ENCODE assay signal across 26 cellular contexts in genomic region chr6:156579564-156579963, GRCh38.
"Had no signal": no experiment of that assay in that cellular context is flagged by ENCODE, and none has a peak within 500 bp of the region (broad histone marks: within the 10 kb centered on the region; RNA-seq: fewer than 3 reads in every experiment).

No MANE protein-coding gene starts in this region.

- H3K36me3 ChIP-seq: stomach, suprapubic skin, thoracic aorta, thyroid gland, tibial nerve, transverse colon, upper lobe of left lung, upper lobe of right lung, uterus, vagina had no signal

- H3K27ac ChIP-seq: stomach, suprapubic skin, testis, thoracic aorta, thyroid gland, tibial artery, tibial nerve, transverse colon, upper lobe of left lung, upper lobe of right lung, uterus, vagina had no signal

- H3K4me1 ChIP-seq: stomach, suprapubic skin, testis, thyroid gland, tibial artery, tibial nerve, transverse colon, upper lobe of left lung, upper lobe of right lung, uterus, vagina had no signal

- DNase-seq: stimulated activated CD4-positive, alpha-beta T cell treated with anti-CD3 and anti-CD28 coated beads, Interleukin-2, amount 100 ng/mL, for 48 hours; stimulated activated CD4-positive, alpha-beta T cell treated with anti-CD3 and anti-CD28 coated beads, Interleukin-4, amount 100 ng/mL, for 1 hour; stimulated activated CD4-positive, alpha-beta T cell treated with anti-CD3 and anti-CD28 coated beads, Interleukin-4, amount 100 ng/mL, for 24 hours; stimulated activated CD4-positive, alpha-beta T cell treated with anti-CD3 and anti-CD28 coated beads, Interleukin-4, amount 100 ng/mL, for 4 hours; stimulated activated CD8-positive, alpha-beta memory T cell treated with anti-CD3 and anti-CD28 coated beads, Interleukin-4, amount 100 ng/mL, for 48 hours; stimulated activated naive B cell treated with anti-CD40 and anti-IgM and Interleukin-4, amounts not matched to agents 10 μg/mL and 1 μg/mL and 100 μg/mL, for 72 hours; stimulated activated naive CD4-positive, alpha-beta T cell; stimulated activated naive CD4-positive, alpha-beta T cell treated with Interleukin-2 at 50 U/mL for 16 hours; stimulated activated naive CD8-positive, alpha-beta T cell treated with anti-CD3 and anti-CD28 coated beads, Interleukin-15, amount 100 ng/mL, for 72 hours; stimulated activated naive CD8-positive, alpha-beta T cell treated with anti-CD3 and anti-CD28 coated beads, Interleukin-15, Interleukin-2, amounts not matched to agents 100 U/mL and 50 U/mL, for 24 hours; stomach; substantia nigra; testis; thyroid gland; tibial artery; transverse colon; upper lobe of left lung; upper lobe of right lung; uterus had no signal

- FAIRE-seq: urothelium cell line had no signal

- H3K9me3 ChIP-seq: testis, thyroid gland had no signal

- ATAC-seq: stimulated activated effector memory CD8-positive, alpha-beta T cell treated with anti-CD3 and anti-CD28 coated beads, Interleukin-12 subunit alpha, Interleukin-12 subunit beta, amount 100 ng/mL, for 72 hours; stimulated activated memory B cell treated with anti-CD40 and anti-IgM and Interleukin-4, amounts not matched to agents 10 μg/mL and 1 μg/mL and 100 μg/mL, for 72 hours; stimulated activated naive B cell treated with anti-CD40 and anti-IgM and Interleukin-4, amounts not matched to agents 10 μg/mL and 1 μg/mL and 100 μg/mL, for 72 hours; stimulated activated naive CD8-positive, alpha-beta T cell treated with anti-CD3 and anti-CD28 coated beads, Interleukin-15, amount 100 ng/mL, for 72 hours; stimulated activated naive CD8-positive, alpha-beta T cell treated with anti-CD3 and anti-CD28 coated beads, Interleukin-15, Interleukin-2, amounts not matched to agents 100 U/mL and 50 U/mL, for 24 hours; upper lobe of right lung had no signal

- H3K27me3 ChIP-seq: stomach, suprapubic skin, testis, thyroid gland, tibial artery, tibial nerve, transverse colon, upper lobe of left lung, upper lobe of right lung, uterus, vagina had no signal

- H3K4me3 ChIP-seq: stomach, suprapubic skin, testis, thoracic aorta, thyroid gland, tibial artery, tibial nerve, transverse colon, upper lobe of left lung, upper lobe of right lung, uterus, vagina had no signal
